ENCODE assay signal across 37 cellular contexts in genomic region chr4:16457944-16458343, GRCh38.
DNase-seq lines count a peak whose midpoint lies in the region; ATAC-seq, FAIRE-seq and TF ChIP-seq lines count a peak whose summit lies in the region.
"Had no signal": no experiment of that assay in that cellular context is flagged by ENCODE, and none has a peak within 500 bp of the region (broad histone marks: within the 10 kb centered on the region; RNA-seq: fewer than 3 reads in every experiment).

No MANE protein-coding gene starts in this region.

- H3K4me2 ChIP-seq in mammary epithelial cell (ENCODE audit: insufficient read depth, low read depth, low read length) (no peak overlapping the region), astrocyte (ENCODE audit: low read length) (no peak overlapping the region)
- H3K4me2 ChIP-seq: neural progenitor cell had no signal

- in situ Hi-C loops in mammary epithelial cell (cut with MboI; ENCODE audit: low sequenced_read_pairs in 2 of 2) = loop anchor here in 1 of 2 donors (10.0 kb wide), 1 partner anchor 163 kb away; no protein-coding TSS in a partner anchor

- no peak overlapping the region for H2AFZ ChIP-seq in mammary epithelial cell (ENCODE audit: low read depth, low read length)
- H2AFZ ChIP-seq in astrocyte (ENCODE audit: low read depth, low read length) = no peak overlapping the region
- H2AFZ ChIP-seq: neural progenitor cell, parathyroid adenoma had no signal

- no peak for FAIRE-seq in astrocyte (lab: Jason Lieb, UNC)
- FAIRE-seq: endometrium, islet of Langerhans, K562 had no signal

- no peaks in the 10 kb centered on the region for H3K9me3 Mint-ChIP-seq in MCF 10A (ENCODE audit: unreplicated experiment)
- H3K9me3 Mint-ChIP-seq in astrocyte (ENCODE audit: unreplicated experiment) = peaks cover 4% of the 10 kb centered on the region
- no peaks in the 10 kb centered on the region for H3K9me3 Mint-ChIP-seq in activated CD4-positive, alpha-beta T cell treated with anti-CD3 and anti-CD28 coated beads, Interleukin-2, amount 10 ng/mL, durations not matched to agents 24 days and 14 days
- H3K9me3 Mint-ChIP-seq: neural progenitor cell had no signal

- no peaks in the 10 kb centered on the region for H3K27me3 ChIP-seq in mammary epithelial cell (ENCODE audit: insufficient read depth, low read length)
- H3K27me3 ChIP-seq in astrocyte (ENCODE audit: insufficient read depth, low read length) = no peaks in the 10 kb centered on the region
- H3K27me3 ChIP-seq in colonic mucosa = no peaks in the 10 kb centered on the region
- H3K27me3 ChIP-seq: ascending aorta, right atrium auricular region, SJCRH30 had no signal

- TF ChIP-seq CTCF in MCF 10A (IDR thresholded peaks at IDR 0.05; ENCODE audit: unreplicated experiment) (no peak), mammary epithelial cell (conservative IDR thresholded peaks at IDR 0.05 in 1 of 2, IDR thresholded peaks at IDR 0.05 in 1 of 2; ENCODE audit: extremely low read depth in 1 of 2, insufficient read depth in 1 of 2, low read depth in 1 of 2, low read length in 2 of 2) (no peak), astrocyte (IDR thresholded peaks at IDR 0.05; ENCODE audit: insufficient read depth, low read depth, low read length) (no peak), fibroblast of pulmonary artery (IDR thresholded peaks at IDR 0.05; ENCODE audit: low read length, missing control alignments) (no peak), colonic mucosa (IDR thresholded peaks at IDR 0.05) (no peak)

- H3K27ac Mint-ChIP-seq in MCF 10A (ENCODE audit: low read depth, unreplicated experiment) = no peak overlapping the region
- no peak overlapping the region for H3K27ac Mint-ChIP-seq in astrocyte (ENCODE audit: unreplicated experiment)
- H3K27ac Mint-ChIP-seq in activated CD4-positive, alpha-beta T cell treated with anti-CD3 and anti-CD28 coated beads, Interleukin-2, amount 10 ng/mL, durations not matched to agents 24 days and 14 days = no peak overlapping the region
- H3K27ac Mint-ChIP-seq: activated naive CD8-positive, alpha-beta T cell; neural progenitor cell had no signal

- dilution Hi-C loops in mammary epithelial cell (cut with HindIII; ENCODE audit: low sequenced_read_pairs) = no loop called here

- DNase-seq in MCF 10A (ENCODE audit: unreplicated experiment) (peak; percentile 16), mammary epithelial cell (no peak), astrocyte (ENCODE audit: low read depth) (peak; percentile 50), fibroblast of pulmonary artery (ENCODE audit: low read depth) (peak; percentile 14), colonic mucosa (no peak), NCI-H146 (lab: John Stamatoyannopoulos, UW) (no peak)
- no peak for DNase-seq in activated CD4-positive, alpha-beta T cell treated with anti-CD3 and anti-CD28 coated beads, Interleukin-2, amount 10 ng/mL, durations not matched to agents 24 days and 14 days
- DNase-seq: 8988T; activated CD4-positive, alpha-beta T cell treated with anti-CD3 and anti-CD28 coated beads for 48 hours; activated CD8-positive, alpha-beta memory T cell treated with anti-CD3 and anti-CD28 coated beads for 24 hours; activated effector memory CD4-positive, alpha-beta T cell treated with Interleukin-2 at 50 U/mL for 16 hours; activated T-cell treated with anti-CD3 and anti-CD28 coated beads for 4 hours; Caco-2; DMS53; glutamatergic neuron; H7; left ventricle myocardium inferior; NCI-H1092 treated with DMSO at 0.1 percent for 48 hours; NCI-H187; NCI-H82; SJCRH30; stimulated activated CD4-positive, alpha-beta T cell treated with anti-CD3 and anti-CD28 coated beads, Interleukin-1b, Interleukin-23, amount 100 ng/mL, for 48 hours; stimulated activated naive CD4-positive, alpha-beta T cell treated with Interleukin-2 at 50 U/mL for 16 hours; SW 1271; T-helper 9 cell; WERI-Rb-1 had no signal

- H3K4me3 Mint-ChIP-seq in MCF 10A (ENCODE audit: unreplicated experiment) (no peak overlapping the region), astrocyte (ENCODE audit: unreplicated experiment) (no peak overlapping the region)
- H3K4me3 Mint-ChIP-seq in activated CD4-positive, alpha-beta T cell treated with anti-CD3 and anti-CD28 coated beads, Interleukin-2, amount 10 ng/mL, durations not matched to agents 24 days and 14 days = no peak overlapping the region
- H3K4me3 Mint-ChIP-seq: activated naive CD8-positive, alpha-beta T cell; CD14-positive monocyte; central memory CD8-positive, alpha-beta T cell; neural progenitor cell had no signal

- no peaks in the 10 kb centered on the region for H4K20me1 ChIP-seq in mammary epithelial cell (ENCODE audit: insufficient read depth, low read length)
- no peaks in the 10 kb centered on the region for H4K20me1 ChIP-seq in astrocyte (ENCODE audit: insufficient read depth, low read length)

- H3K27me3 Mint-ChIP-seq in MCF 10A (ENCODE audit: insufficient read depth, unreplicated experiment) (peaks cover 48% of the 10 kb centered on the region), astrocyte (ENCODE audit: low read depth, unreplicated experiment) (peaks cover 16% of the 10 kb centered on the region)
- no peaks in the 10 kb centered on the region for H3K27me3 Mint-ChIP-seq in activated CD4-positive, alpha-beta T cell treated with anti-CD3 and anti-CD28 coated beads, Interleukin-2, amount 10 ng/mL, durations not matched to agents 24 days and 14 days

- no peak for ATAC-seq in HG03175 (IDR thresholded peaks at IDR 0.05; ENCODE audit: unreplicated experiment)
- ATAC-seq: K562 had no signal

- peaks cover 13% of the 10 kb centered on the region for H3K4me1 Mint-ChIP-seq in MCF 10A (ENCODE audit: insufficient read depth, unreplicated experiment)
- H3K4me1 Mint-ChIP-seq in astrocyte (ENCODE audit: low read depth, unreplicated experiment) = no peaks in the 10 kb centered on the region
- H3K4me1 Mint-ChIP-seq in activated CD4-positive, alpha-beta T cell treated with anti-CD3 and anti-CD28 coated beads, Interleukin-2, amount 10 ng/mL, durations not matched to agents 24 days and 14 days = no peaks in the 10 kb centered on the region
- H3K4me1 Mint-ChIP-seq: CD14-positive monocyte; central memory CD8-positive, alpha-beta T cell; neural progenitor cell had no signal

- H3K36me3 Mint-ChIP-seq in MCF 10A (ENCODE audit: insufficient read depth, unreplicated experiment) (no peaks in the 10 kb centered on the region), astrocyte (ENCODE audit: low read depth, unreplicated experiment) (no peaks in the 10 kb centered on the region)
- no peaks in the 10 kb centered on the region for H3K36me3 Mint-ChIP-seq in activated CD4-positive, alpha-beta T cell treated with anti-CD3 and anti-CD28 coated beads, Interleukin-2, amount 10 ng/mL, durations not matched to agents 24 days and 14 days (ENCODE audit: low read depth)
- H3K36me3 Mint-ChIP-seq: activated naive CD8-positive, alpha-beta T cell; CD14-positive monocyte; neural progenitor cell had no signal

- peaks cover 6% of the 10 kb centered on the region for H3K4me1 ChIP-seq in mammary epithelial cell (ENCODE audit: insufficient read depth, low read length)
- H3K4me1 ChIP-seq in astrocyte (ENCODE audit: insufficient read depth, low read length) = no peaks in the 10 kb centered on the region
- H3K4me1 ChIP-seq in colonic mucosa = no peaks in the 10 kb centered on the region
- H3K4me1 ChIP-seq: ascending aorta, Caco-2, left ventricle myocardium inferior, neural progenitor cell, parathyroid adenoma, right atrium auricular region, SJCRH30 had no signal

- no peak overlapping the region for H3K27ac ChIP-seq in mammary epithelial cell (ENCODE audit: insufficient read depth, low read depth, low read length)
- H3K27ac ChIP-seq in astrocyte (ENCODE audit: low read depth, low read length) = no peak overlapping the region
- H3K27ac ChIP-seq in colonic mucosa = no peak overlapping the region
- H3K27ac ChIP-seq: ascending aorta, left ventricle myocardium inferior, neural progenitor cell, parathyroid adenoma, right atrium auricular region, SJCRH30, WERI-Rb-1 had no signal

- POLR2A ChIA-PET in MCF 10A (lab: Yijun Ruan, JAX) = interaction anchor here (0.9 kb wide), 1 partner anchor 9 kb away, joined by 4 read pairs; no protein-coding TSS in a partner anchor

- intact Hi-C loops in MCF 10A (cut with micrococcal nuclease) (no loop called here), mammary epithelial cell (cut with micrococcal nuclease) (no loop called here), colonic mucosa (cut with DNase I) (no loop called here)
- intact Hi-C loops in activated CD4-positive, alpha-beta T cell treated with anti-CD3 and anti-CD28 coated beads, Interleukin-2, amount 10 ng/mL, durations not matched to agents 24 days and 14 days (cut with micrococcal nuclease) = no loop called here

- whole genome bisulfite sequencing in mammary epithelial cell (ENCODE audit: low coverage, missing lambda C conversion rate) = 67% methylated on average over 4 of the region's 4 CpGs

- H3K79me2 ChIP-seq in mammary epithelial cell (ENCODE audit: insufficient read depth, low read length) (no peaks in the 10 kb centered on the region), astrocyte (ENCODE audit: insufficient read depth, low read length) (no peaks in the 10 kb centered on the region)
- H3K79me2 ChIP-seq: parathyroid adenoma had no signal

- H3K9ac ChIP-seq in mammary epithelial cell (ENCODE audit: insufficient read depth, low read length) (no peak overlapping the region), astrocyte (ENCODE audit: low read length) (no peak overlapping the region), colonic mucosa (ENCODE audit: low read depth in 2 of 2, low read length in 2 of 2) (no peak overlapping the region)
- H3K9ac ChIP-seq: neural progenitor cell, parathyroid adenoma had no signal

- H3K9me3 ChIP-seq in mammary epithelial cell (replicated peaks; ENCODE audit: insufficient read depth, low read length) = no peaks in the 10 kb centered on the region
- H3K9me3 ChIP-seq in astrocyte (ENCODE audit: insufficient read depth, low read depth, low read length) = no peaks in the 10 kb centered on the region
- no peaks in the 10 kb centered on the region for H3K9me3 ChIP-seq in colonic mucosa
- H3K9me3 ChIP-seq: ascending aorta, Caco-2, left ventricle myocardium inferior, right atrium auricular region, SJCRH30 had no signal

- CTCF ChIA-PET in MCF 10A (lab: Yijun Ruan, JAX) = interaction anchor here (3.7 kb wide), 1 partner anchor 15 kb away, joined by 24 read pairs; no protein-coding TSS in a partner anchor
- CTCF ChIA-PET in mammary epithelial cell (lab: Charles Lee; ENCODE audit: low non-redundant PET) = no interaction called here

- H3K4me3 ChIP-seq in mammary epithelial cell (replicated peaks in 1 of 3; ENCODE audit: insufficient read depth in 1 of 3, low read depth in 2 of 3, low read length in 3 of 3) = no peak overlapping the region
- H3K4me3 ChIP-seq in astrocyte (ENCODE audit: insufficient read depth, low read depth, low read length) = no peak overlapping the region
- H3K4me3 ChIP-seq in fibroblast of pulmonary artery (replicated peaks; ENCODE audit: low read depth, low read length) = no peak overlapping the region
- H3K4me3 ChIP-seq in colonic mucosa = no peak overlapping the region
- H3K4me3 ChIP-seq: ascending aorta, K562, left ventricle myocardium inferior, neural progenitor cell, right atrium auricular region, SJCRH30 had no signal

- H3K36me3 ChIP-seq in mammary epithelial cell (ENCODE audit: insufficient read depth, low read length) (no peaks in the 10 kb centered on the region), astrocyte (ENCODE audit: insufficient read depth, low read length) (no peaks in the 10 kb centered on the region), colonic mucosa (no peaks in the 10 kb centered on the region)
- H3K36me3 ChIP-seq: ascending aorta, left ventricle myocardium inferior, neural progenitor cell, right atrium auricular region, SJCRH30, WERI-Rb-1 had no signal

- no TSS peak for BruUV-seq in MCF 10A (replicated peaks; lab: Mats Ljungman, UMichigan)
- BruUV-seq in mammary epithelial cell (replicated peaks; lab: Mats Ljungman, UMichigan) = no TSS peak

Comparison
In these comparisons a context has a peak if more than half of its experiments do, and no peak if none do; other contexts are left out.
1. DNase-seq: peak in MCF 10A (single experiment), astrocyte (single experiment) and fibroblast of pulmonary artery (single experiment); none in mammary epithelial cell (single experiment), colonic mucosa (single experiment), activated CD4-positive, alpha-beta T cell treated with anti-CD3 and anti-CD28 coated beads, Interleukin-2, amount 10 ng/mL, durations not matched to agents 24 days and 14 days (single experiment) and NCI-H146 (single experiment).